9 cellular contexts compared by ENCODE assay signal in the genomic region with DNA sequence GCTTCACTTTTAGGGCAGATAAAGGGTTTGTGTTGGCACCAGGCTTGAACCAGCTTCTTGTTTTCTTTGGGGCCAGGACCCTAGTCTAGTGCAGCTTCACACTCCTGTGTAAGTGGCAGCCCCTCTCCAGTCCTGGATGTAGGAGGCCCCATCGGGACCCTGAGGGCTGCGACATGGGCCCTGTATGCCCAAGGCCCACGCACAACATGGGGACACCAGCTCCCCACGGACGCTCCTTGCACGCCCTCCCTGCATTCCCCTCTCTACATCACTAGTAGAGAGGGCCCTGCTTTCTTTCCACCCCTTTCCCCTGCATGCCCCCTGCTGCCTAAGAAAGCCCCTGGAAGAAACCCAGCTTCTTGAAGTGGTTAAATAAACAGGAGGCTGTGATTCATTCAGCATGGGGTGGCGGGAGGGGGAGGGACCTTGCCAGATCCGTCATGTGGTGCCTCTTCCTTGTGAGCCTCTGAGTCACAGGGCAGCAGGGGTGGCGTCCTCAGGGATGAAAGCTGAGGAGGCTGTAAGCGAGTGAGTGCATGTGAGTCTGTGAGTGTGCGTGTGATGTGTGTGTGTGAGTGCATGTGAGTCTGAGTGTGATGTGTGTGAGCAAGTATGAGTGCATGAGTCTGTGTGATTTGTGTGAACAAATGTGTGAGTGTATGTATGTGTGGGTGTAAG. TPM values are rescaled to one million over a fixed set of nuclear protein-coding genes. Genes with fewer than 3 reads are reported as not detected.
DNase-seq lines count a peak whose midpoint lies in the region; ATAC-seq, FAIRE-seq and TF ChIP-seq lines count a peak whose summit lies in the region.
"Had no signal": no experiment of that assay in that cellular context is flagged by ENCODE, and none has a peak within 500 bp of the region (broad histone marks: within the 10 kb centered on the region; RNA-seq: fewer than 3 reads in every experiment).

No MANE protein-coding gene starts in this region.

- no peaks in the 10 kb centered on the region for H3K79me2 ChIP-seq in astrocyte (ENCODE audit: insufficient read depth, low read length)
- H3K79me2 ChIP-seq in Karpas-422 (ENCODE audit: low read length), result no peaks in the 10 kb centered on the region

- peak overlapping the region; percentile 35 for H2AFZ ChIP-seq in astrocyte (ENCODE audit: low read depth, low read length)
- no peak overlapping the region for H2AFZ ChIP-seq in Karpas-422 (ENCODE audit: low read length)

- H3K9me2 ChIP-seq in Karpas-422 (replicated peaks; ENCODE audit: insufficient read depth, low read length), result no peaks in the 10 kb centered on the region

- H3K27me3 Mint-ChIP-seq in astrocyte (ENCODE audit: low read depth, unreplicated experiment), result no peaks in the 10 kb centered on the region
- H3K27me3 Mint-ChIP-seq: central memory CD8-positive, alpha-beta T cell had no signal

- peaks cover 13% of the 10 kb centered on the region for H3K4me1 ChIP-seq in astrocyte (ENCODE audit: insufficient read depth, low read length)
- no peaks in the 10 kb centered on the region for H3K4me1 ChIP-seq in Karpas-422 (ENCODE audit: low read length)

- H3K4me3 Mint-ChIP-seq in astrocyte (ENCODE audit: unreplicated experiment), result no peak overlapping the region
- H3K4me3 Mint-ChIP-seq: central memory CD8-positive, alpha-beta T cell had no signal

- H3K9ac ChIP-seq in astrocyte (ENCODE audit: low read length) (peak overlapping the region; percentile 64), Karpas-422 (ENCODE audit: low read length) (no peak overlapping the region)

- H3K27me3 ChIP-seq in astrocyte (ENCODE audit: insufficient read depth, low read length), result no peaks in the 10 kb centered on the region
- H3K27me3 ChIP-seq in Karpas-422 (ENCODE audit: low read length), result no peaks in the 10 kb centered on the region

- H3K4me1 Mint-ChIP-seq in astrocyte (ENCODE audit: low read depth, unreplicated experiment), result peaks cover 8% of the 10 kb centered on the region
- H3K4me1 Mint-ChIP-seq: central memory CD8-positive, alpha-beta T cell had no signal

- H3K27ac ChIP-seq in astrocyte (ENCODE audit: low read depth, low read length) (peak overlapping the region; percentile 84), Karpas-422 (ENCODE audit: low read length) (no peak overlapping the region)

- DNase-seq in AG08395 (ENCODE audit: low spot score) (peak; percentile 97), LoVo (ENCODE audit: low spot score) (peak; percentile 65), astrocyte (ENCODE audit: low read depth) (peak; percentile 99), islet precursor cell (peak; percentile 96), Karpas-422 (no peak)
- DNase-seq in stimulated activated CD4-positive, alpha-beta T cell treated with anti-CD3 and anti-CD28 coated beads, Interleukin-4, amount 100 ng/mL, for 4 hours, result peak; percentile 31 to 56

- ATAC-seq in GM19455 (IDR thresholded peaks at IDR 0.05; ENCODE audit: unreplicated experiment), result no peak
- no peak for ATAC-seq in HG02885 (IDR thresholded peaks at IDR 0.05; ENCODE audit: poor library complexity, unreplicated experiment)

- H4K20me1 ChIP-seq in astrocyte (ENCODE audit: insufficient read depth, low read length) (no peaks in the 10 kb centered on the region), Karpas-422 (ENCODE audit: insufficient read depth, low read depth, low read length) (no peaks in the 10 kb centered on the region)

- FAIRE-seq in astrocyte (lab: Jason Lieb, UNC), result peak; percentile 82

- no peak for TF ChIP-seq CTCF in astrocyte (IDR thresholded peaks at IDR 0.05; ENCODE audit: insufficient read depth, low read depth, low read length)

- H3K4me2 ChIP-seq in astrocyte (ENCODE audit: low read length) (peak overlapping the region; percentile 71), Karpas-422 (ENCODE audit: low read depth, low read length, poor library complexity, severe bottlenecking) (no peak overlapping the region)

- no peak overlapping the region for H3K27ac Mint-ChIP-seq in astrocyte (ENCODE audit: unreplicated experiment)

- H3K9me3 Mint-ChIP-seq in astrocyte (ENCODE audit: unreplicated experiment), result no peaks in the 10 kb centered on the region
- H3K9me3 Mint-ChIP-seq: central memory CD8-positive, alpha-beta T cell had no signal

- H3K4me3 ChIP-seq in astrocyte (ENCODE audit: insufficient read depth, low read depth, low read length) (no peak overlapping the region), Karpas-422 (ENCODE audit: low read length) (no peak overlapping the region)

- peaks cover under 1% of the 10 kb centered on the region for H3K36me3 Mint-ChIP-seq in astrocyte (ENCODE audit: low read depth, unreplicated experiment)

- H3K36me3 ChIP-seq in astrocyte (ENCODE audit: insufficient read depth, low read length) (no peaks in the 10 kb centered on the region), Karpas-422 (ENCODE audit: insufficient read depth, low read length) (no peaks in the 10 kb centered on the region)

- H3K9me3 ChIP-seq in astrocyte (ENCODE audit: insufficient read depth, low read depth, low read length) (peaks cover 10% of the 10 kb centered on the region), Karpas-422 (ENCODE audit: low read length) (no peaks in the 10 kb centered on the region; the same call in 1 of the 2 replicates)

RNA-seq across cellular contexts. Expression of a gene that starts 42.5 kb away (rescaled TPM):
- 76.1 and 88.3 TPM in 2 replicates for total RNA-seq in astrocyte
- total RNA-seq in Karpas-422 (2014; rRNA removed; shearing (Covaris generic); ENCODE audit: low replicate concordance), result 105 and 133 TPM in 2 replicates
